ENCODE assay signal across 23 cellular contexts in genomic region chr16:81530296-81530721, GRCh38.
DNase-seq lines count a peak whose midpoint lies in the region; ATAC-seq lines count a peak whose summit lies in the region.
"Had no signal": no experiment of that assay in that cellular context is flagged by ENCODE, and none has a peak within 500 bp of the region (broad histone marks: within the 10 kb centered on the region; RNA-seq: fewer than 3 reads in every experiment).

No MANE protein-coding gene starts in this region.

- H3K27ac ChIP-seq in trophoblast cell (ENCODE audit: low read depth, low read length): peak overlapping the region; percentile 46
- H3K27ac ChIP-seq: psoas muscle, WERI-Rb-1 had no signal

- peak overlapping the region; percentile 42 for H2BK12ac ChIP-seq in trophoblast cell (ENCODE audit: low read length)

- no peaks in the 10 kb centered on the region for H3K36me3 Mint-ChIP-seq in T-helper 17 cell (ENCODE audit: low read depth)
- H3K36me3 Mint-ChIP-seq: natural killer cell treated with Interleukin-12 subunit alpha and Interleukin-12 subunit beta and Interleukin-15 and Interleukin-18, amount 100 ng/mL, for 72 hours had no signal

- H3K79me1 ChIP-seq in trophoblast cell (ENCODE audit: low read length): peaks cover 10% of the 10 kb centered on the region

- H3K36me3 ChIP-seq in trophoblast cell (ENCODE audit: control insufficient read depth in 1 of 2, insufficient read depth in 2 of 2, low read length in 2 of 2): peaks cover 2 to 9% of the 10 kb centered on the region in 2 experiments
- H3K36me3 ChIP-seq: WERI-Rb-1 had no signal

- peaks cover 6% of the 10 kb centered on the region for H3K79me2 ChIP-seq in trophoblast cell (ENCODE audit: control insufficient read depth, insufficient read depth, low read length, poor library complexity)

- H3K4ac ChIP-seq in trophoblast cell (ENCODE audit: low read depth, low read length): peak overlapping the region; percentile 57

- WGBS in trophoblast cell (ENCODE audit: extremely low coverage, insufficient coverage, insufficient read length): no CpG with 5 or more reads among the region's 16 CpGs

- H3K9ac ChIP-seq in trophoblast cell (ENCODE audit: low read length): no peak overlapping the region

- H2BK5ac ChIP-seq in trophoblast cell (ENCODE audit: low read depth, low read length, poor library complexity): peak overlapping the region; percentile 29

- H3K27ac Mint-ChIP-seq in T-helper 17 cell: peak overlapping the region; percentile 19

- H3K18ac ChIP-seq in trophoblast cell (ENCODE audit: low read length): peak overlapping the region; percentile 67

- H4K8ac ChIP-seq in trophoblast cell (ENCODE audit: low read depth, low read length): peak overlapping the region; percentile 25

- no peak for DNase-seq in T-helper 17 cell
- DNase-seq in trophoblast cell: peak; percentile 44 to 66
- DNase-seq in activated CD8-positive, alpha-beta memory T cell treated with anti-CD3 and anti-CD28 coated beads, Interleukin-2, amount 50 U/mL, for 48 hours: no peak
- DNase-seq: activated CD4-positive, alpha-beta T cell treated with anti-CD3 and anti-CD28 coated beads, Interleukin-2, amount 50 U/mL, for 48 hours; activated T-cell treated with anti-CD3 and anti-CD28 coated beads for 4 hours; amygdala; cerebellar nuclear complex; effector memory CD4-positive, alpha-beta T cell; EL; hippocampal formation; islet precursor cell; mesendoderm; NCI-H1436; NCI-H2171 treated with DMSO at 0.1 percent for 48 hours; NCI-H748 treated with DMSO at 0.1 percent for 48 hours; OCI-M1; WERI-Rb-1 had no signal

- no peak overlapping the region for H3K4me2 ChIP-seq in trophoblast cell (ENCODE audit: low read length)

- H3K27me3 Mint-ChIP-seq in T-helper 17 cell: no peaks in the 10 kb centered on the region
- H3K27me3 Mint-ChIP-seq: natural killer cell treated with Interleukin-12 subunit alpha and Interleukin-12 subunit beta and Interleukin-15 and Interleukin-18, amount 100 ng/mL, for 72 hours had no signal

- peaks cover 35% of the 10 kb centered on the region for H3K4me1 Mint-ChIP-seq in T-helper 17 cell

- no peak overlapping the region for H4K12ac ChIP-seq in trophoblast cell (ENCODE audit: low read depth, low read length)

- H3K9me3 ChIP-seq in T-helper 17 cell (ENCODE audit: control insufficient read depth, low read length, poor library complexity, severe bottlenecking) (no peaks in the 10 kb centered on the region), trophoblast cell (ENCODE audit: insufficient read depth, low read depth, low read length) (no peaks in the 10 kb centered on the region)
- H3K9me3 ChIP-seq: psoas muscle had no signal

- H3K4me3 Mint-ChIP-seq in T-helper 17 cell: no peak overlapping the region
- H3K4me3 Mint-ChIP-seq: natural killer cell treated with Interleukin-12 subunit alpha and Interleukin-12 subunit beta and Interleukin-15 and Interleukin-18, amount 100 ng/mL, for 72 hours had no signal

- H3K14ac ChIP-seq in trophoblast cell (ENCODE audit: low read length): peak overlapping the region; percentile 40

- H2BK120ac ChIP-seq in trophoblast cell (ENCODE audit: insufficient read depth, low read length, poor library complexity): peak overlapping the region; percentile 61

- no peak overlapping the region for H3K4me3 ChIP-seq in trophoblast cell (ENCODE audit: low read depth, low read length)
- H3K4me3 ChIP-seq: psoas muscle had no signal

- no peak overlapping the region for H3K23ac ChIP-seq in trophoblast cell (ENCODE audit: low read length)

- H3K4me1 ChIP-seq in trophoblast cell (ENCODE audit: control insufficient read depth in 1 of 2, insufficient read depth in 2 of 2, low read length in 2 of 2): peaks cover 21 to 30% of the 10 kb centered on the region in 2 experiments
- H3K4me1 ChIP-seq: psoas muscle had no signal

- H3K27me3 ChIP-seq in trophoblast cell (ENCODE audit: insufficient read depth, low read length): no peaks in the 10 kb centered on the region

- ATAC-seq in T-helper 17 cell: no peak
- ATAC-seq in esophagus mucosa: peak; percentile 74
- ATAC-seq in GM18519 (IDR thresholded peaks at IDR 0.05; ENCODE audit: low FRiP score, unreplicated experiment): no peak
- ATAC-seq in HG03442 (IDR thresholded peaks at IDR 0.05; ENCODE audit: unreplicated experiment): no peak
- ATAC-seq in HG03135 (IDR thresholded peaks at IDR 0.05; ENCODE audit: unreplicated experiment): no peak
- ATAC-seq: natural killer cell treated with Interleukin-12 subunit alpha and Interleukin-12 subunit beta and Interleukin-15 and Interleukin-18, amount 100 ng/mL, for 72 hours; psoas muscle had no signal

- no peak overlapping the region for H2AFZ ChIP-seq in trophoblast cell (ENCODE audit: insufficient read depth, low read length, poor library complexity)

- peak overlapping the region; percentile 74 for H4K91ac ChIP-seq in trophoblast cell (ENCODE audit: low read depth, low read length)

- H2AK5ac ChIP-seq in trophoblast cell (ENCODE audit: low read length): peak overlapping the region; percentile 39

Comparison
In these comparisons a context has a peak if more than half of its experiments do, and no peak if none do; other contexts are left out.
1. DNase-seq: peak in trophoblast cell (2 of 2); none in T-helper 17 cell (0 of 3) and activated CD8-positive, alpha-beta memory T cell treated with anti-CD3 and anti-CD28 coated beads, Interleukin-2, amount 50 U/mL, for 48 hours (single experiment).